In genomic region chr7:103279963-103280802, GRCh38 we compare ENCODE assay signal across 1 cellular context.
TF ChIP-seq lines count a peak whose summit lies in the region.

No MANE protein-coding gene starts in this region.

TF ChIP-seq in HepG2, 621 proteins besides CTCF, POLR2A, EP300 and RAD21 (continued from another document and continues in another):
- TF ChIP-seq, protein P1, sequence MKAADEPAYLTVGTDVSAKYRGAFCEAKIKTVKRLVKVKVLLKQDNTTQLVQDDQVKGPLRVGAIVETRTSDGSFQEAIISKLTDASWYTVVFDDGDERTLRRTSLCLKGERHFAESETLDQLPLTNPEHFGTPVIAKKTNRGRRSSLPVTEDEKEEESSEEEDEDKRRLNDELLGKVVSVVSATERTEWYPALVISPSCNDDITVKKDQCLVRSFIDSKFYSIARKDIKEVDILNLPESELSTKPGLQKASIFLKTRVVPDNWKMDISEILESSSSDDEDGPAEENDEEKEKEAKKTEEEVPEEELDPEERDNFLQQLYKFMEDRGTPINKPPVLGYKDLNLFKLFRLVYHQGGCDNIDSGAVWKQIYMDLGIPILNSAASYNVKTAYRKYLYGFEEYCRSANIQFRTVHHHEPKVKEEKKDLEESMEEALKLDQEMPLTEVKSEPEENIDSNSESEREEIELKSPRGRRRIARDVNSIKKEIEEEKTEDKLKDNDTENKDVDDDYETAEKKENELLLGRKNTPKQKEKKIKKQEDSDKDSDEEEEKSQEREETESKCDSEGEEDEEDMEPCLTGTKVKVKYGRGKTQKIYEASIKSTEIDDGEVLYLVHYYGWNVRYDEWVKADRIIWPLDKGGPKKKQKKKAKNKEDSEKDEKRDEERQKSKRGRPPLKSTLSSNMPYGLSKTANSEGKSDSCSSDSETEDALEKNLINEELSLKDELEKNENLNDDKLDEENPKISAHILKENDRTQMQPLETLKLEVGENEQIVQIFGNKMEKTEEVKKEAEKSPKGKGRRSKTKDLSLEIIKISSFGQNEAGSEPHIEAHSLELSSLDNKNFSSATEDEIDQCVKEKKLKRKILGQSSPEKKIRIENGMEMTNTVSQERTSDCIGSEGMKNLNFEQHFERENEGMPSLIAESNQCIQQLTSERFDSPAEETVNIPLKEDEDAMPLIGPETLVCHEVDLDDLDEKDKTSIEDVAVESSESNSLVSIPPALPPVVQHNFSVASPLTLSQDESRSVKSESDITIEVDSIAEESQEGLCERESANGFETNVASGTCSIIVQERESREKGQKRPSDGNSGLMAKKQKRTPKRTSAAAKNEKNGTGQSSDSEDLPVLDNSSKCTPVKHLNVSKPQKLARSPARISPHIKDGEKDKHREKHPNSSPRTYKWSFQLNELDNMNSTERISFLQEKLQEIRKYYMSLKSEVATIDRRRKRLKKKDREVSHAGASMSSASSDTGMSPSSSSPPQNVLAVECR (CRISPR knock-in tag; IDR thresholded peaks at IDR 0.05; ENCODE audit: borderline replicate concordance), result peak; percentile 58
- TF ChIP-seq ZFP82 (CRISPR knock-in tag; IDR thresholded peaks at IDR 0.05; ENCODE audit: borderline replicate concordance) (0 out of 2 replicates have a peak, but pooled peaks have one; percentile 7), GFI1 (CRISPR knock-in tag; IDR thresholded peaks at IDR 0.05; ENCODE audit: borderline replicate concordance) (peak; percentile 21; the same call in 1 of the 2 replicates), ZNF776 (CRISPR knock-in tag; IDR thresholded peaks at IDR 0.05) (peak; percentile 79; the same call in 1 of the 2 replicates), ZNF275 (CRISPR knock-in tag; IDR thresholded peaks at IDR 0.05; ENCODE audit: borderline replicate concordance) (peak; percentile 73; the same call in 1 of the 2 replicates), ZNF232 (CRISPR knock-in tag; IDR thresholded peaks at IDR 0.05; ENCODE audit: borderline replicate concordance) (0 out of 2 replicates have a peak, but pooled peaks have one; percentile 50), ATF7-NPFF (CRISPR knock-in tag; IDR thresholded peaks at IDR 0.05; ENCODE audit: low read depth) (peak; percentile 86), HOXA3 (CRISPR knock-in tag; IDR thresholded peaks at IDR 0.05) (peak; percentile 42; the same call in 1 of the 2 replicates), ZMYM2 (CRISPR knock-in tag; IDR thresholded peaks at IDR 0.05) (0 out of 2 replicates have a peak, but pooled peaks have one; percentile 28), NFKB2 (CRISPR knock-in tag; IDR thresholded peaks at IDR 0.05; ENCODE audit: borderline replicate concordance) (0 out of 2 replicates have a peak, but pooled peaks have one; percentile 51), MTF1 (CRISPR knock-in tag; IDR thresholded peaks at IDR 0.05) (0 out of 2 replicates have a peak, but pooled peaks have one; percentile 24), NR0B2 (CRISPR knock-in tag; IDR thresholded peaks at IDR 0.05) (0 out of 2 replicates have a peak, but pooled peaks have one; percentile 31), MXD1 (CRISPR knock-in tag; IDR thresholded peaks at IDR 0.05) (peak; percentile 62; the same call in 1 of the 2 replicates), CHCHD3 (CRISPR knock-in tag; IDR thresholded peaks at IDR 0.05) (0 out of 2 replicates have a peak, but pooled peaks have one; percentile 66), NAIF1 (CRISPR knock-in tag; IDR thresholded peaks at IDR 0.05; ENCODE audit: borderline replicate concordance) (peak; percentile 48; the same call in 1 of the 2 replicates), PITX1 (CRISPR knock-in tag; IDR thresholded peaks at IDR 0.05) (0 out of 2 replicates have a peak, but pooled peaks have one; percentile 30), SALL1 (CRISPR knock-in tag; IDR thresholded peaks at IDR 0.05) (0 out of 2 replicates have a peak, but pooled peaks have one; percentile 49), GABPB1 (CRISPR knock-in tag; IDR thresholded peaks at IDR 0.05) (peak; percentile 71; the same call in 1 of the 2 replicates), REL (CRISPR knock-in tag; conservative IDR thresholded peaks at IDR 0.05) (0 out of 2 replicates have a peak, but pooled peaks have one; percentile 33), PRMT3 (CRISPR knock-in tag; IDR thresholded peaks at IDR 0.05; ENCODE audit: borderline replicate concordance, low read depth) (0 out of 2 replicates have a peak, but pooled peaks have one; percentile 71), HNRNPLL (IDR thresholded peaks at IDR 0.05; ENCODE audit: low read depth, low read length, poor library complexity, severe bottlenecking) (peak; percentile 84), ZNF446 (CRISPR knock-in tag; IDR thresholded peaks at IDR 0.05) (0 out of 2 replicates have a peak, but pooled peaks have one; percentile 10), ZNF253 (CRISPR knock-in tag; IDR thresholded peaks at IDR 0.05; ENCODE audit: borderline replicate concordance) (0 out of 2 replicates have a peak, but pooled peaks have one; percentile 57), ZNF430 (CRISPR knock-in tag; IDR thresholded peaks at IDR 0.05) (0 out of 2 replicates have a peak, but pooled peaks have one; percentile 0), SPEN (CRISPR knock-in tag; IDR thresholded peaks at IDR 0.05; ENCODE audit: low read depth) (0 out of 2 replicates have a peak, but pooled peaks have one; percentile 26), ZNF766 (CRISPR knock-in tag; IDR thresholded peaks at IDR 0.05; ENCODE audit: borderline replicate concordance) (peak; percentile 31; the same call in 1 of the 2 replicates), MAX (IDR thresholded peaks at IDR 0.05) (peak; percentile 80), TFDP1 (CRISPR knock-in tag; IDR thresholded peaks at IDR 0.05; ENCODE audit: borderline replicate concordance) (peak; percentile 75; the same call in 1 of the 2 replicates), ZNF879 (CRISPR knock-in tag; IDR thresholded peaks at IDR 0.05) (0 out of 2 replicates have a peak, but pooled peaks have one; percentile 34), ZNF605 (CRISPR knock-in tag; IDR thresholded peaks at IDR 0.05) (0 out of 2 replicates have a peak, but pooled peaks have one; percentile 39), ZFY (CRISPR knock-in tag; IDR thresholded peaks at IDR 0.05) (peak; percentile 39; the same call in 1 of the 2 replicates), KDM5B (CRISPR knock-in tag; IDR thresholded peaks at IDR 0.05; ENCODE audit: borderline replicate concordance) (peak; percentile 89; the same call in 1 of the 2 replicates)
- TF ChIP-seq, protein P2, sequence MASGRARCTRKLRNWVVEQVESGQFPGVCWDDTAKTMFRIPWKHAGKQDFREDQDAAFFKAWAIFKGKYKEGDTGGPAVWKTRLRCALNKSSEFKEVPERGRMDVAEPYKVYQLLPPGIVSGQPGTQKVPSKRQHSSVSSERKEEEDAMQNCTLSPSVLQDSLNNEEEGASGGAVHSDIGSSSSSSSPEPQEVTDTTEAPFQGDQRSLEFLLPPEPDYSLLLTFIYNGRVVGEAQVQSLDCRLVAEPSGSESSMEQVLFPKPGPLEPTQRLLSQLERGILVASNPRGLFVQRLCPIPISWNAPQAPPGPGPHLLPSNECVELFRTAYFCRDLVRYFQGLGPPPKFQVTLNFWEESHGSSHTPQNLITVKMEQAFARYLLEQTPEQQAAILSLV (CRISPR knock-in tag; IDR thresholded peaks at IDR 0.05; ENCODE audit: borderline replicate concordance), result peak; percentile 51; the same call in 1 of the 2 replicates
- TF ChIP-seq, protein P3, sequence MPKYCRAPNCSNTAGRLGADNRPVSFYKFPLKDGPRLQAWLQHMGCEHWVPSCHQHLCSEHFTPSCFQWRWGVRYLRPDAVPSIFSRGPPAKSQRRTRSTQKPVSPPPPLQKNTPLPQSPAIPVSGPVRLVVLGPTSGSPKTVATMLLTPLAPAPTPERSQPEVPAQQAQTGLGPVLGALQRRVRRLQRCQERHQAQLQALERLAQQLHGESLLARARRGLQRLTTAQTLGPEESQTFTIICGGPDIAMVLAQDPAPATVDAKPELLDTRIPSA (CRISPR knock-in tag; IDR thresholded peaks at IDR 0.05; ENCODE audit: borderline replicate concordance), result 0 out of 2 replicates have a peak, but pooled peaks have one; percentile 48
- TF ChIP-seq, protein P4, sequence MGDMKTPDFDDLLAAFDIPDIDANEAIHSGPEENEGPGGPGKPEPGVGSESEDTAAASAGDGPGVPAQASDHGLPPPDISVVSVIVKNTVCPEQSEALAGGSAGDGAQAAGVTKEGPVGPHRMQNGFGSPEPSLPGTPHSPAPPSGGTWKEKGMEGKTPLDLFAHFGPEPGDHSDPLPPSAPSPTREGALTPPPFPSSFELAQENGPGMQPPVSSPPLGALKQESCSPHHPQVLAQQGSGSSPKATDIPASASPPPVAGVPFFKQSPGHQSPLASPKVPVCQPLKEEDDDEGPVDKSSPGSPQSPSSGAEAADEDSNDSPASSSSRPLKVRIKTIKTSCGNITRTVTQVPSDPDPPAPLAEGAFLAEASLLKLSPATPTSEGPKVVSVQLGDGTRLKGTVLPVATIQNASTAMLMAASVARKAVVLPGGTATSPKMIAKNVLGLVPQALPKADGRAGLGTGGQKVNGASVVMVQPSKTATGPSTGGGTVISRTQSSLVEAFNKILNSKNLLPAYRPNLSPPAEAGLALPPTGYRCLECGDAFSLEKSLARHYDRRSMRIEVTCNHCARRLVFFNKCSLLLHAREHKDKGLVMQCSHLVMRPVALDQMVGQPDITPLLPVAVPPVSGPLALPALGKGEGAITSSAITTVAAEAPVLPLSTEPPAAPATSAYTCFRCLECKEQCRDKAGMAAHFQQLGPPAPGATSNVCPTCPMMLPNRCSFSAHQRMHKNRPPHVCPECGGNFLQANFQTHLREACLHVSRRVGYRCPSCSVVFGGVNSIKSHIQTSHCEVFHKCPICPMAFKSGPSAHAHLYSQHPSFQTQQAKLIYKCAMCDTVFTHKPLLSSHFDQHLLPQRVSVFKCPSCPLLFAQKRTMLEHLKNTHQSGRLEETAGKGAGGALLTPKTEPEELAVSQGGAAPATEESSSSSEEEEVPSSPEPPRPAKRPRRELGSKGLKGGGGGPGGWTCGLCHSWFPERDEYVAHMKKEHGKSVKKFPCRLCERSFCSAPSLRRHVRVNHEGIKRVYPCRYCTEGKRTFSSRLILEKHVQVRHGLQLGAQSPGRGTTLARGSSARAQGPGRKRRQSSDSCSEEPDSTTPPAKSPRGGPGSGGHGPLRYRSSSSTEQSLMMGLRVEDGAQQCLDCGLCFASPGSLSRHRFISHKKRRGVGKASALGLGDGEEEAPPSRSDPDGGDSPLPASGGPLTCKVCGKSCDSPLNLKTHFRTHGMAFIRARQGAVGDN (CRISPR knock-in tag; IDR thresholded peaks at IDR 0.05), result peak; percentile 89
- TF ChIP-seq, protein P5, sequence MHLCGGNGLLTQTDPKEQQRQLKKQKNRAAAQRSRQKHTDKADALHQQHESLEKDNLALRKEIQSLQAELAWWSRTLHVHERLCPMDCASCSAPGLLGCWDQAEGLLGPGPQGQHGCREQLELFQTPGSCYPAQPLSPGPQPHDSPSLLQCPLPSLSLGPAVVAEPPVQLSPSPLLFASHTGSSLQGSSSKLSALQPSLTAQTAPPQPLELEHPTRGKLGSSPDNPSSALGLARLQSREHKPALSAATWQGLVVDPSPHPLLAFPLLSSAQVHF (CRISPR knock-in tag; IDR thresholded peaks at IDR 0.05), result peak; percentile 55; the same call in 1 of the 2 replicates
- TF ChIP-seq, protein P6, sequence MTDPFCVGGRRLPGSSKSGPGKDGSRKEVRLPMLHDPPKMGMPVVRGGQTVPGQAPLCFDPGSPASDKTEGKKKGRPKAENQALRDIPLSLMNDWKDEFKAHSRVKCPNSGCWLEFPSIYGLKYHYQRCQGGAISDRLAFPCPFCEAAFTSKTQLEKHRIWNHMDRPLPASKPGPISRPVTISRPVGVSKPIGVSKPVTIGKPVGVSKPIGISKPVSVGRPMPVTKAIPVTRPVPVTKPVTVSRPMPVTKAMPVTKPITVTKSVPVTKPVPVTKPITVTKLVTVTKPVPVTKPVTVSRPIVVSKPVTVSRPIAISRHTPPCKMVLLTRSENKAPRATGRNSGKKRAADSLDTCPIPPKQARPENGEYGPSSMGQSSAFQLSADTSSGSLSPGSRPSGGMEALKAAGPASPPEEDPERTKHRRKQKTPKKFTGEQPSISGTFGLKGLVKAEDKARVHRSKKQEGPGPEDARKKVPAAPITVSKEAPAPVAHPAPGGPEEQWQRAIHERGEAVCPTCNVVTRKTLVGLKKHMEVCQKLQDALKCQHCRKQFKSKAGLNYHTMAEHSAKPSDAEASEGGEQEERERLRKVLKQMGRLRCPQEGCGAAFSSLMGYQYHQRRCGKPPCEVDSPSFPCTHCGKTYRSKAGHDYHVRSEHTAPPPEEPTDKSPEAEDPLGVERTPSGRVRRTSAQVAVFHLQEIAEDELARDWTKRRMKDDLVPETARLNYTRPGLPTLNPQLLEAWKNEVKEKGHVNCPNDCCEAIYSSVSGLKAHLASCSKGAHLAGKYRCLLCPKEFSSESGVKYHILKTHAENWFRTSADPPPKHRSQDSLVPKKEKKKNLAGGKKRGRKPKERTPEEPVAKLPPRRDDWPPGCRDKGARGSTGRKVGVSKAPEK (CRISPR knock-in tag; IDR thresholded peaks at IDR 0.05; ENCODE audit: borderline replicate concordance), result peak; percentile 76; the same call in 1 of the 2 replicates
